In genomic region chr11:22284991-22285390, GRCh38 we compare ENCODE assay signal across 14 cellular contexts. TPM values are rescaled to one million over a fixed set of nuclear protein-coding genes. Genes with fewer than 3 reads are reported as not detected.
"Had no signal": no experiment of that assay in that cellular context is flagged by ENCODE, and none has a peak within 500 bp of the region (broad histone marks: within the 10 kb centered on the region; RNA-seq: fewer than 3 reads in every experiment).

No MANE protein-coding gene starts in this region.

RNA-seq across cellular contexts. Expression of gene SLC17A6, which starts 53.2 kb away (rescaled TPM):
- total RNA-seq: activated B cell treated with CpG ODN at 0.5 μM for 24 hours; activated CD4-positive, alpha-beta memory T cell treated with anti-CD3 and anti-CD28 coated beads for 36 hours; activated CD4-positive, alpha-beta memory T cell treated with anti-CD3 and anti-CD28 coated beads, Interleukin-2, amount 10 ng/mL, durations not matched to agents 7 days and 5 days; activated CD4-positive, alpha-beta T cell treated with anti-CD3 and anti-CD28 coated beads for 36 hours; activated CD4-positive, alpha-beta T cell treated with anti-CD3 and anti-CD28 coated beads, Interleukin-2, amount 10 ng/mL, durations not matched to agents 24 days and 14 days; activated CD4-positive, alpha-beta T cell treated with anti-CD3 and anti-CD28 coated beads, Interleukin-2, amount 10 ng/mL, durations not matched to agents 7 days and 5 days; activated CD8-positive, alpha-beta memory T cell treated with anti-CD3 and anti-CD28 coated beads for 36 hours; activated CD8-positive, alpha-beta memory T cell treated with anti-CD3 and anti-CD28 coated beads, Interleukin-2, amount 10 ng/mL, durations not matched to agents 7 days and 5 days; activated CD8-positive, alpha-beta T cell treated with anti-CD3 and anti-CD28 coated beads for 36 hours; activated CD8-positive, alpha-beta T cell treated with anti-CD3 and anti-CD28 coated beads, Interleukin-2, amount 10 ng/mL, durations not matched to agents 7 days and 5 days; T-cell; T-helper 1 cell treated with Interleukin-12 subunit alpha and Interleukin-12 subunit beta and Interleukin-4 antibody, amounts not matched to agents 30 ng/mL and 1 ng/mL, for 36 hours; T-helper 17 cell; T-helper 2 cell treated with Interferon-gamma antibody and Interleukin-4, amounts not matched to agents 100 ng/mL and 5 ng/mL, for 36 hours had no signal
